1 cellular context compared by ENCODE assay signal in the genomic region with DNA sequence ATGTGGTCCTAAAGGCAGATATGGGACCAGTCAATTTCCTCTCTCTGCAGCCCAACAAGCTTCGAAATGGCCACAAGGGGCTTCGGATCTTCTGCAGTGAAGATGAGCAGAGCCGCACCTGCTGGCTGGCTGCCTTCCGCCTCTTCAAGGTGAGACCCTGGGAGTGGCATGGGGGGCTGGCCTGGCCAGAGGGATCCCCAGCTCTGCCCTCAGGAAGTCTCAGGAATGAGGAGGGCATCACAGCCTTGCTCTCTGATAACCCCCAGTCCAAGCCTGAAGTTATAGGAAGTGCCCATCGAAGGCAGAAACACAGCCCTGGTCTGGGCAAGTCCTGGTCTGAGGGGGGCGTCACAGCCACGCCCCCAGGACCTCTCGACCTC.
TF ChIP-seq lines count a peak whose summit lies in the region.

No MANE protein-coding gene starts in this region.

TF ChIP-seq in H1, 55 proteins besides CTCF, POLR2A, EP300 and RAD21:
- TF ChIP-seq KDM1A (IDR thresholded peaks at IDR 0.05; ENCODE audit: borderline replicate concordance, low read length): no peak
